In the genomic region with DNA sequence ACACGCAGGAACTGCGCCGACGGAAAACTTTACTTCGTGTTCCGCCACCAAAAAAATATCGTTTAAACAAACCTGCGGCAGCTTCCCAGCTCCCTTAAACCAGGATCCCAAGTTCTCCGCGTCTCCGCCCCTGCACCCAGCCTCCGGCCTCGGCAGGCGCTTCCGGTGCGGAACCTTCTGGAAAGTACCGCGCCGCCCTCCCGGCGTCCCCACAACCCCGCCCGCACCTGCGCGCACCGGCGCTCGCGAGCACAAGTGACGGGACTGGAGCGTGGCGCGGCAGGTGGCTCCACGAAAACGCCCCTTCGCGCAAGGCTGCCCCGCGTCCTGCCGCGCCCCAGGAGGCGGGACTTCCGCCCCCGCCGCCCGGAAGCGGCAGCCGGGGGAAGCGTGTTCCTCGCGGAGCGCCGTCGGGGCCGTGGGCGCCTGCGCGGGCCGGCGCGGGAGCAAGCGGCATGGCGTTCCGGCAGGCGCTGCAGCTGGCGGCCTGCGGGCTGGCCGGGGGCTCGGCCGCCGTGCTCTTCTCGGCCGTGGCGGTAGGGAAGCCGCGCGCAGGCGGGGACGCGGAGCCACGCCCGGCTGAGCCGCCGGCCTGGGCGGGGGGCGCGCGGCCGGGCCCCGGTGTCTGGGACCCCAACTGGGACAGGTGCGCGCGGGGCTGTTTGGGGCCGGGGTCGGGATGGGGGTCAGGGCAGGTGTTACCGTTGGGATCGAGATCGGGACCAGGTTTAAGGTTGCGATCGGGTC, we compare ENCODE assay signal across 1 cellular context.
TF ChIP-seq lines count a peak whose summit lies in the region.

A gene (plus strand): TSS at position 421 of the 747 bp plus-strand sequence. CDS start 35 bp downstream, at position 456.

TF ChIP-seq in H1, 55 proteins besides CTCF, POLR2A, EP300 and RAD21 (continued from another document):
- TF ChIP-seq BCL11A (IDR thresholded peaks at IDR 0.05; ENCODE audit: low read depth in 2 of 2, low read length in 2 of 2) (no peak), CHD2 (IDR thresholded peaks at IDR 0.05; ENCODE audit: low read length) (no peak), SP2 (IDR thresholded peaks at IDR 0.05; ENCODE audit: low read length) (no peak), KDM5A (IDR thresholded peaks at IDR 0.05; ENCODE audit: low read length) (no peak), TBP (IDR thresholded peaks at IDR 0.05; ENCODE audit: low read depth, low read length) (0 out of 2 replicates have a peak, but pooled peaks have one; percentile 10), SP4 (IDR thresholded peaks at IDR 0.05; ENCODE audit: low read length) (no peak), TAF1 (IDR thresholded peaks at IDR 0.05; ENCODE audit: low read depth, low read length) (0 out of 2 replicates have a peak, but pooled peaks have one; percentile 20), GABPA (IDR thresholded peaks at IDR 0.05; ENCODE audit: borderline replicate concordance, insufficient read depth, low read length) (peak; percentile 90), ZNF274 (IDR thresholded peaks at IDR 0.05; ENCODE audit: borderline replicate concordance, extremely low read depth, low read length) (no peak), CBX8 (IDR thresholded peaks at IDR 0.05; ENCODE audit: borderline replicate concordance, low read depth, low read length) (no peak), FOSL1 (IDR thresholded peaks at IDR 0.05; ENCODE audit: insufficient read depth, low read depth, low read length) (no peak), BRCA1 (IDR thresholded peaks at IDR 0.05; ENCODE audit: low read depth, low read length) (no peak), SRF (IDR thresholded peaks at IDR 0.05; ENCODE audit: low read depth, low read length) (no peak), JUN (IDR thresholded peaks at IDR 0.05; ENCODE audit: low read depth, low read length) (no peak), SIN3A (conservative IDR thresholded peaks at IDR 0.05 in 1 of 2, IDR thresholded peaks at IDR 0.05 in 1 of 2; ENCODE audit: low read depth in 1 of 2, low read length in 2 of 2) (peak in 1 of 2 experiments; percentile 31; a peak in 1 of 4 replicates), HDAC2 (IDR thresholded peaks at IDR 0.05; ENCODE audit: borderline replicate concordance in 1 of 2, low read depth in 2 of 2, low read length in 2 of 2) (peak; percentile 89 to 95; a peak in 2 of 4 replicates), NRF1 (IDR thresholded peaks at IDR 0.05; ENCODE audit: low read depth, low read length) (no peak), POLR2AphosphoS5 (IDR thresholded peaks at IDR 0.05; ENCODE audit: low read depth, low read length) (no peak; the same call in 1 of the 2 replicates), EGR1 (IDR thresholded peaks at IDR 0.05; ENCODE audit: borderline replicate concordance, low read depth, low read length) (no peak; the same call in 1 of the 2 replicates), HDAC6 (IDR thresholded peaks at IDR 0.05; ENCODE audit: low read depth, low read length) (no peak), CEBPB (IDR thresholded peaks at IDR 0.05; ENCODE audit: low read depth, low read length) (no peak), SUZ12 (IDR thresholded peaks at IDR 0.05; ENCODE audit: low read length) (peak; percentile 72; the same call in 1 of the 2 replicates), KDM1A (IDR thresholded peaks at IDR 0.05; ENCODE audit: borderline replicate concordance, low read length) (no peak), SAP30 (IDR thresholded peaks at IDR 0.05; ENCODE audit: insufficient read depth, insufficient replicate concordance, low read length) (peak; percentile 73), EZH2 (IDR thresholded peaks at IDR 0.05; ENCODE audit: low read depth, low read length, severe bottlenecking) (no peak), NANOG (IDR thresholded peaks at IDR 0.05; ENCODE audit: insufficient read depth, low read depth, low read length, poor library complexity, severe bottlenecking) (no peak), YY1 (IDR thresholded peaks at IDR 0.05; ENCODE audit: low read depth, low read length) (no peak), MAFK (IDR thresholded peaks at IDR 0.05; ENCODE audit: low read depth, low read length) (no peak), TEAD4 (IDR thresholded peaks at IDR 0.05; ENCODE audit: low read depth, low read length) (no peak), ASH2L (IDR thresholded peaks at IDR 0.05; ENCODE audit: low read length) (peak; percentile 73), RNF2 (IDR thresholded peaks at IDR 0.05; ENCODE audit: borderline replicate concordance, low read depth, low read length, missing control alignments, poor library complexity, severe bottlenecking) (no peak), RXRA (IDR thresholded peaks at IDR 0.05; ENCODE audit: insufficient read depth, low read depth, low read length) (no peak), TCF12 (IDR thresholded peaks at IDR 0.05; ENCODE audit: low read depth, low read length) (no peak), PHF8 (conservative IDR thresholded peaks at IDR 0.05; ENCODE audit: low read depth, low read length) (peak; percentile 79; the same call in 1 of the 2 replicates), CHD1 (IDR thresholded peaks at IDR 0.05; ENCODE audit: low read depth, low read length) (no peak), SP1 (IDR thresholded peaks at IDR 0.05; ENCODE audit: low read depth, low read length) (no peak), KDM4A (IDR thresholded peaks at IDR 0.05; ENCODE audit: low read depth, low read length, severe bottlenecking) (peak; percentile 90), RFX5 (IDR thresholded peaks at IDR 0.05; ENCODE audit: borderline replicate concordance, low read depth, low read length) (no peak), CTBP2 (IDR thresholded peaks at IDR 0.05; ENCODE audit: borderline replicate concordance, insufficient read depth, insufficient read length, low read length) (no peak), BACH1 (IDR thresholded peaks at IDR 0.05; ENCODE audit: low read length) (peak; percentile 96), RBBP5 (IDR thresholded peaks at IDR 0.05; ENCODE audit: borderline replicate concordance, low read depth, low read length) (peak; percentile 88; the same call in 1 of the 2 replicates), GTF2F1 (IDR thresholded peaks at IDR 0.05; ENCODE audit: borderline replicate concordance, low read depth, low read length) (no peak)
- TF ChIP-seq, protein P1, sequence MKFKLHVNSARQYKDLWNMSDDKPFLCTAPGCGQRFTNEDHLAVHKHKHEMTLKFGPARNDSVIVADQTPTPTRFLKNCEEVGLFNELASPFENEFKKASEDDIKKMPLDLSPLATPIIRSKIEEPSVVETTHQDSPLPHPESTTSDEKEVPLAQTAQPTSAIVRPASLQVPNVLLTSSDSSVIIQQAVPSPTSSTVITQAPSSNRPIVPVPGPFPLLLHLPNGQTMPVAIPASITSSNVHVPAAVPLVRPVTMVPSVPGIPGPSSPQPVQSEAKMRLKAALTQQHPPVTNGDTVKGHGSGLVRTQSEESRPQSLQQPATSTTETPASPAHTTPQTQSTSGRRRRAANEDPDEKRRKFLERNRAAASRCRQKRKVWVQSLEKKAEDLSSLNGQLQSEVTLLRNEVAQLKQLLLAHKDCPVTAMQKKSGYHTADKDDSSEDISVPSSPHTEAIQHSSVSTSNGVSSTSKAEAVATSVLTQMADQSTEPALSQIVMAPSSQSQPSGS (IDR thresholded peaks at IDR 0.05; ENCODE audit: low read length) = peak; percentile 63; the same call in 1 of the 2 replicates
- TF ChIP-seq, protein P2, sequence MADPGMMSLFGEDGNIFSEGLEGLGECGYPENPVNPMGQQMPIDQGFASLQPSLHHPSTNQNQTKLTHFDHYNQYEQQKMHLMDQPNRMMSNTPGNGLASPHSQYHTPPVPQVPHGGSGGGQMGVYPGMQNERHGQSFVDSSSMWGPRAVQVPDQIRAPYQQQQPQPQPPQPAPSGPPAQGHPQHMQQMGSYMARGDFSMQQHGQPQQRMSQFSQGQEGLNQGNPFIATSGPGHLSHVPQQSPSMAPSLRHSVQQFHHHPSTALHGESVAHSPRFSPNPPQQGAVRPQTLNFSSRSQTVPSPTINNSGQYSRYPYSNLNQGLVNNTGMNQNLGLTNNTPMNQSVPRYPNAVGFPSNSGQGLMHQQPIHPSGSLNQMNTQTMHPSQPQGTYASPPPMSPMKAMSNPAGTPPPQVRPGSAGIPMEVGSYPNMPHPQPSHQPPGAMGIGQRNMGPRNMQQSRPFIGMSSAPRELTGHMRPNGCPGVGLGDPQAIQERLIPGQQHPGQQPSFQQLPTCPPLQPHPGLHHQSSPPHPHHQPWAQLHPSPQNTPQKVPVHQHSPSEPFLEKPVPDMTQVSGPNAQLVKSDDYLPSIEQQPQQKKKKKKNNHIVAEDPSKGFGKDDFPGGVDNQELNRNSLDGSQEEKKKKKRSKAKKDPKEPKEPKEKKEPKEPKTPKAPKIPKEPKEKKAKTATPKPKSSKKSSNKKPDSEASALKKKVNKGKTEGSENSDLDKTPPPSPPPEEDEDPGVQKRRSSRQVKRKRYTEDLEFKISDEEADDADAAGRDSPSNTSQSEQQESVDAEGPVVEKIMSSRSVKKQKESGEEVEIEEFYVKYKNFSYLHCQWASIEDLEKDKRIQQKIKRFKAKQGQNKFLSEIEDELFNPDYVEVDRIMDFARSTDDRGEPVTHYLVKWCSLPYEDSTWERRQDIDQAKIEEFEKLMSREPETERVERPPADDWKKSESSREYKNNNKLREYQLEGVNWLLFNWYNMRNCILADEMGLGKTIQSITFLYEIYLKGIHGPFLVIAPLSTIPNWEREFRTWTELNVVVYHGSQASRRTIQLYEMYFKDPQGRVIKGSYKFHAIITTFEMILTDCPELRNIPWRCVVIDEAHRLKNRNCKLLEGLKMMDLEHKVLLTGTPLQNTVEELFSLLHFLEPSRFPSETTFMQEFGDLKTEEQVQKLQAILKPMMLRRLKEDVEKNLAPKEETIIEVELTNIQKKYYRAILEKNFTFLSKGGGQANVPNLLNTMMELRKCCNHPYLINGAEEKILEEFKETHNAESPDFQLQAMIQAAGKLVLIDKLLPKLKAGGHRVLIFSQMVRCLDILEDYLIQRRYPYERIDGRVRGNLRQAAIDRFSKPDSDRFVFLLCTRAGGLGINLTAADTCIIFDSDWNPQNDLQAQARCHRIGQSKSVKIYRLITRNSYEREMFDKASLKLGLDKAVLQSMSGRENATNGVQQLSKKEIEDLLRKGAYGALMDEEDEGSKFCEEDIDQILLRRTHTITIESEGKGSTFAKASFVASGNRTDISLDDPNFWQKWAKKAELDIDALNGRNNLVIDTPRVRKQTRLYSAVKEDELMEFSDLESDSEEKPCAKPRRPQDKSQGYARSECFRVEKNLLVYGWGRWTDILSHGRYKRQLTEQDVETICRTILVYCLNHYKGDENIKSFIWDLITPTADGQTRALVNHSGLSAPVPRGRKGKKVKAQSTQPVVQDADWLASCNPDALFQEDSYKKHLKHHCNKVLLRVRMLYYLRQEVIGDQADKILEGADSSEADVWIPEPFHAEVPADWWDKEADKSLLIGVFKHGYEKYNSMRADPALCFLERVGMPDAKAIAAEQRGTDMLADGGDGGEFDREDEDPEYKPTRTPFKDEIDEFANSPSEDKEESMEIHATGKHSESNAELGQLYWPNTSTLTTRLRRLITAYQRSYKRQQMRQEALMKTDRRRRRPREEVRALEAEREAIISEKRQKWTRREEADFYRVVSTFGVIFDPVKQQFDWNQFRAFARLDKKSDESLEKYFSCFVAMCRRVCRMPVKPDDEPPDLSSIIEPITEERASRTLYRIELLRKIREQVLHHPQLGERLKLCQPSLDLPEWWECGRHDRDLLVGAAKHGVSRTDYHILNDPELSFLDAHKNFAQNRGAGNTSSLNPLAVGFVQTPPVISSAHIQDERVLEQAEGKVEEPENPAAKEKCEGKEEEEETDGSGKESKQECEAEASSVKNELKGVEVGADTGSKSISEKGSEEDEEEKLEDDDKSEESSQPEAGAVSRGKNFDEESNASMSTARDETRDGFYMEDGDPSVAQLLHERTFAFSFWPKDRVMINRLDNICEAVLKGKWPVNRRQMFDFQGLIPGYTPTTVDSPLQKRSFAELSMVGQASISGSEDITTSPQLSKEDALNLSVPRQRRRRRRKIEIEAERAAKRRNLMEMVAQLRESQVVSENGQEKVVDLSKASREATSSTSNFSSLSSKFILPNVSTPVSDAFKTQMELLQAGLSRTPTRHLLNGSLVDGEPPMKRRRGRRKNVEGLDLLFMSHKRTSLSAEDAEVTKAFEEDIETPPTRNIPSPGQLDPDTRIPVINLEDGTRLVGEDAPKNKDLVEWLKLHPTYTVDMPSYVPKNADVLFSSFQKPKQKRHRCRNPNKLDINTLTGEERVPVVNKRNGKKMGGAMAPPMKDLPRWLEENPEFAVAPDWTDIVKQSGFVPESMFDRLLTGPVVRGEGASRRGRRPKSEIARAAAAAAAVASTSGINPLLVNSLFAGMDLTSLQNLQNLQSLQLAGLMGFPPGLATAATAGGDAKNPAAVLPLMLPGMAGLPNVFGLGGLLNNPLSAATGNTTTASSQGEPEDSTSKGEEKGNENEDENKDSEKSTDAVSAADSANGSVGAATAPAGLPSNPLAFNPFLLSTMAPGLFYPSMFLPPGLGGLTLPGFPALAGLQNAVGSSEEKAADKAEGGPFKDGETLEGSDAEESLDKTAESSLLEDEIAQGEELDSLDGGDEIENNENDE (IDR thresholded peaks at IDR 0.05; ENCODE audit: insufficient replicate concordance, low read length) = no peak
- TF ChIP-seq, protein P3, sequence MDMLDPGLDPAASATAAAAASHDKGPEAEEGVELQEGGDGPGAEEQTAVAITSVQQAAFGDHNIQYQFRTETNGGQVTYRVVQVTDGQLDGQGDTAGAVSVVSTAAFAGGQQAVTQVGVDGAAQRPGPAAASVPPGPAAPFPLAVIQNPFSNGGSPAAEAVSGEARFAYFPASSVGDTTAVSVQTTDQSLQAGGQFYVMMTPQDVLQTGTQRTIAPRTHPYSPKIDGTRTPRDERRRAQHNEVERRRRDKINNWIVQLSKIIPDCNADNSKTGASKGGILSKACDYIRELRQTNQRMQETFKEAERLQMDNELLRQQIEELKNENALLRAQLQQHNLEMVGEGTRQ (IDR thresholded peaks at IDR 0.05; ENCODE audit: low read length) = no peak
- TF ChIP-seq, protein P4, sequence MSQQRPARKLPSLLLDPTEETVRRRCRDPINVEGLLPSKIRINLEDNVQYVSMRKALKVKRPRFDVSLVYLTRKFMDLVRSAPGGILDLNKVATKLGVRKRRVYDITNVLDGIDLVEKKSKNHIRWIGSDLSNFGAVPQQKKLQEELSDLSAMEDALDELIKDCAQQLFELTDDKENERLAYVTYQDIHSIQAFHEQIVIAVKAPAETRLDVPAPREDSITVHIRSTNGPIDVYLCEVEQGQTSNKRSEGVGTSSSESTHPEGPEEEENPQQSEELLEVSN (IDR thresholded peaks at IDR 0.05) = peak; percentile 67
- TF ChIP-seq, protein P5, sequence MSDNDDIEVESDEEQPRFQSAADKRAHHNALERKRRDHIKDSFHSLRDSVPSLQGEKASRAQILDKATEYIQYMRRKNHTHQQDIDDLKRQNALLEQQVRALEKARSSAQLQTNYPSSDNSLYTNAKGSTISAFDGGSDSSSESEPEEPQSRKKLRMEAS (IDR thresholded peaks at IDR 0.05) = peak; percentile 64
